10 cellular contexts compared by ENCODE assay signal in genomic region chr5:94433393-94434149, GRCh38.
DNase-seq lines count a peak whose midpoint lies in the region; ATAC-seq and TF ChIP-seq lines count a peak whose summit lies in the region.
"Had no signal": no experiment of that assay in that cellular context is flagged by ENCODE, and none has a peak within 500 bp of the region (broad histone marks: within the 10 kb centered on the region; RNA-seq: fewer than 3 reads in every experiment).

No MANE protein-coding gene starts in this region.

- H3K4me1 ChIP-seq in suprapubic skin = peaks cover 6% of the 10 kb centered on the region

- no peak for TF ChIP-seq CTCF in suprapubic skin (IDR thresholded peaks at IDR 0.05)

- no peaks in the 10 kb centered on the region for H3K9me3 ChIP-seq in suprapubic skin

- TF ChIP-seq EP300 in suprapubic skin (IDR thresholded peaks at IDR 0.05) = no peak

- H3K4me3 ChIP-seq in suprapubic skin = no peak overlapping the region

- TF ChIP-seq POLR2A in suprapubic skin (IDR thresholded peaks at IDR 0.05) = no peak

- peak; percentile 92 for ATAC-seq in Right ventricle myocardium superior (ENCODE audit: poor library complexity)
- ATAC-seq in GM18861 (IDR thresholded peaks at IDR 0.05; ENCODE audit: unreplicated experiment) = no peak
- ATAC-seq in HG02763 (IDR thresholded peaks at IDR 0.05; ENCODE audit: unreplicated experiment) = no peak
- ATAC-seq: stimulated activated effector memory CD8-positive, alpha-beta T cell treated with anti-CD3 and anti-CD28 coated beads, Interleukin-12 subunit alpha, Interleukin-12 subunit beta, amount 100 ng/mL, for 72 hours had no signal

- WGBS in suprapubic skin = 48% methylated on average over 2 of the region's 2 CpGs

- DNase-seq in NCI-H2029 (lab: John Stamatoyannopoulos, UW) (peak; percentile 3), NCI-H2029 treated with DMSO at 0.1 percent for 48 hours (lab: John Stamatoyannopoulos, UW) (no peak), SKM-1 treated with dmso at 0.1 percent for 144 hours (lab: John Stamatoyannopoulos, UW; ENCODE audit: unreplicated experiment) (peak; percentile 90), Right ventricle myocardium superior (no peak), suprapubic skin (ENCODE audit: low spot score in 2 of 2) (no peak), DMS79 (lab: John Stamatoyannopoulos, UW) (no peak)
- DNase-seq: NCI-H526 treated with DMSO at 0.1 percent for 48 hours had no signal

- peak overlapping the region; percentile 12 for H3K27ac ChIP-seq in suprapubic skin

- no peaks in the 10 kb centered on the region for H3K27me3 ChIP-seq in suprapubic skin

- intact Hi-C loops in Right ventricle myocardium superior (cut with DNase I) = no loop called here

- H3K36me3 ChIP-seq in suprapubic skin = peaks cover 9% of the 10 kb centered on the region

Comparison
In these comparisons a context has a peak if more than half of its experiments do, and no peak if none do; other contexts are left out.
1. DNase-seq: peak in NCI-H2029 (single experiment) and SKM-1 treated with dmso at 0.1 percent for 144 hours (single experiment); none in NCI-H2029 treated with DMSO at 0.1 percent for 48 hours (single experiment), Right ventricle myocardium superior (single experiment), suprapubic skin (0 of 2) and DMS79 (single experiment).